ENCODE assay signal across 11 cellular contexts in genomic region chr11:76587810-76588454, GRCh38.
DNase-seq lines count a peak whose midpoint lies in the region; ATAC-seq and TF ChIP-seq lines count a peak whose summit lies in the region.
"Had no signal": no experiment of that assay in that cellular context is flagged by ENCODE, and none has a peak within 500 bp of the region (broad histone marks: within the 10 kb centered on the region; RNA-seq: fewer than 3 reads in every experiment).

No MANE protein-coding gene starts in this region.

- no peaks in the 10 kb centered on the region for H3K27me3 ChIP-seq in spleen (replicated peaks in 1 of 7)
- H3K27me3 ChIP-seq in BE2C = no peaks in the 10 kb centered on the region

- 38 to 50% (median 44%) methylated on average over 5 of the region's 5 CpGs for WGBS in spleen, 5 donors

- H3K27me3 Mint-ChIP-seq in activated CD4-positive, alpha-beta T cell treated with anti-CD3 and anti-CD28 coated beads, Interleukin-2, amount 10 ng/mL, durations not matched to agents 24 days and 14 days = no peaks in the 10 kb centered on the region
- peaks cover 5% of the 10 kb centered on the region for H3K27me3 Mint-ChIP-seq in activated CD8-positive, alpha-beta T cell treated with anti-CD3 and anti-CD28 coated beads for 36 hours

- TF ChIP-seq POLR2A in spleen (IDR thresholded peaks at IDR 0.05) = no peak

- H3K27ac Mint-ChIP-seq in activated CD4-positive, alpha-beta T cell treated with anti-CD3 and anti-CD28 coated beads, Interleukin-2, amount 10 ng/mL, durations not matched to agents 24 days and 14 days = peak overlapping the region; percentile 94
- peak overlapping the region; percentile 84 for H3K27ac Mint-ChIP-seq in activated CD8-positive, alpha-beta T cell treated with anti-CD3 and anti-CD28 coated beads for 36 hours

- H3K4me1 Mint-ChIP-seq in activated CD4-positive, alpha-beta T cell treated with anti-CD3 and anti-CD28 coated beads, Interleukin-2, amount 10 ng/mL, durations not matched to agents 24 days and 14 days = peaks cover 46% of the 10 kb centered on the region
- peaks cover 47% of the 10 kb centered on the region for H3K4me1 Mint-ChIP-seq in activated CD8-positive, alpha-beta T cell treated with anti-CD3 and anti-CD28 coated beads for 36 hours (ENCODE audit: low read depth)

- no peak overlapping the region for H3K4me3 ChIP-seq in spleen
- no peak overlapping the region for H3K4me3 ChIP-seq in BE2C (ENCODE audit: low read depth, low read length)
- H3K4me3 ChIP-seq: prostate gland had no signal

- peak overlapping the region; percentile 28 for H3K4me3 Mint-ChIP-seq in activated CD4-positive, alpha-beta T cell treated with anti-CD3 and anti-CD28 coated beads, Interleukin-2, amount 10 ng/mL, durations not matched to agents 24 days and 14 days
- no peak overlapping the region for H3K4me3 Mint-ChIP-seq in activated CD8-positive, alpha-beta T cell treated with anti-CD3 and anti-CD28 coated beads for 36 hours
- H3K4me3 Mint-ChIP-seq: activated T-cell treated with anti-CD3 and anti-CD28 coated beads, Interleukin-2, amount 50 U/mL, for 4 hours had no signal

- ATAC-seq in activated CD8-positive, alpha-beta T cell treated with anti-CD3 and anti-CD28 coated beads for 36 hours = no peak

- intact Hi-C loops in activated CD4-positive, alpha-beta T cell treated with anti-CD3 and anti-CD28 coated beads, Interleukin-2, amount 10 ng/mL, durations not matched to agents 24 days and 14 days (cut with micrococcal nuclease) = loop anchor here (2.0 kb wide), 2 partner anchors 27 to 39 kb away; no protein-coding TSS in a partner anchor
- intact Hi-C loops in activated CD8-positive, alpha-beta T cell treated with anti-CD3 and anti-CD28 coated beads for 36 hours (cut with micrococcal nuclease) = loop anchor here (5.0 kb wide), 2 partner anchors 39 to 94 kb away; no protein-coding TSS in a partner anchor
- intact Hi-C loops in spleen (cut with DNase I; ENCODE audit: low total_unique reads) = no loop called here

- H3K9me3 Mint-ChIP-seq in activated CD4-positive, alpha-beta T cell treated with anti-CD3 and anti-CD28 coated beads, Interleukin-2, amount 10 ng/mL, durations not matched to agents 24 days and 14 days = peaks cover 10% of the 10 kb centered on the region
- no peaks in the 10 kb centered on the region for H3K9me3 Mint-ChIP-seq in activated CD8-positive, alpha-beta T cell treated with anti-CD3 and anti-CD28 coated beads for 36 hours
- H3K9me3 Mint-ChIP-seq: activated T-cell treated with anti-CD3 and anti-CD28 coated beads, Interleukin-2, amount 50 U/mL, for 4 hours had no signal

- DNase-seq in activated CD4-positive, alpha-beta T cell treated with anti-CD3 and anti-CD28 coated beads, Interleukin-2, amount 10 ng/mL, durations not matched to agents 24 days and 14 days = no peak
- DNase-seq in activated CD4-positive, alpha-beta T cell treated with anti-CD3 and anti-CD28 coated beads for 48 hours = no peak
- no peak for DNase-seq in activated CD8-positive, alpha-beta T cell treated with anti-CD3 and anti-CD28 coated beads for 36 hours
- DNase-seq in fibroblast of gingiva (ENCODE audit: low read depth) (peak; percentile 43), spleen (no peak), amniotic stem cell (lab: John Stamatoyannopoulos, UW) (no peak), BE2C (no peak), hypothalamus (lab: John Stamatoyannopoulos, UW) (no peak)
- DNase-seq: NCI-H774 had no signal

- H3K4me1 ChIP-seq in spleen (peaks cover 10 to 33% (median 23%) of the 10 kb centered on the region in 6 donors), BE2C (no peaks in the 10 kb centered on the region)
- H3K4me1 ChIP-seq: prostate gland had no signal

- H3K36me3 ChIP-seq in spleen = no peaks in the 10 kb centered on the region
- no peaks in the 10 kb centered on the region for H3K36me3 ChIP-seq in BE2C
- H3K36me3 ChIP-seq: prostate gland had no signal

- POLR2A ChIA-PET in activated CD8-positive, alpha-beta T cell treated with anti-CD3 and anti-CD28 coated beads for 36 hours (lab: Charles Lee) = interaction anchor here (0.8 to 1.8 kb wide), 4 partner anchors 10 to 85 kb away, joined by 3 to 7 read pairs (median 4); partner anchors contain the start of gene LRRC32

- TF ChIP-seq CTCF in activated CD8-positive, alpha-beta T cell treated with anti-CD3 and anti-CD28 coated beads for 36 hours (IDR thresholded peaks at IDR 0.05) = no peak
- no peak for TF ChIP-seq CTCF in spleen (IDR thresholded peaks at IDR 0.05 in 8 of 11, conservative IDR thresholded peaks at IDR 0.05 in 3 of 11)
- TF ChIP-seq CTCF in BE2C (IDR thresholded peaks at IDR 0.05; ENCODE audit: low read depth, low read length) = no peak

- H3K9me3 ChIP-seq in spleen = peaks cover 0 to 3% (median 0%) of the 10 kb centered on the region in 8 donors
- no peaks in the 10 kb centered on the region for H3K9me3 ChIP-seq in BE2C
- H3K9me3 ChIP-seq: prostate gland had no signal

- H3K36me3 Mint-ChIP-seq in activated CD4-positive, alpha-beta T cell treated with anti-CD3 and anti-CD28 coated beads, Interleukin-2, amount 10 ng/mL, durations not matched to agents 24 days and 14 days (ENCODE audit: low read depth) = peaks cover 4% of the 10 kb centered on the region
- no peaks in the 10 kb centered on the region for H3K36me3 Mint-ChIP-seq in activated CD8-positive, alpha-beta T cell treated with anti-CD3 and anti-CD28 coated beads for 36 hours (ENCODE audit: low read depth)

- CTCF ChIA-PET in activated CD8-positive, alpha-beta T cell treated with anti-CD3 and anti-CD28 coated beads for 36 hours (lab: Charles Lee) = interaction anchor here (0.7 to 2.6 kb wide), 3 partner anchors 11 to 134 kb away, joined by 3 to 12 read pairs (median 3); no protein-coding TSS in a partner anchor

- H3K27ac ChIP-seq in spleen = peak overlapping the region; percentile 59 to 84 (median 77)
- H3K27ac ChIP-seq: prostate gland had no signal
